32 cellular contexts compared by ENCODE assay signal in the genomic region with DNA sequence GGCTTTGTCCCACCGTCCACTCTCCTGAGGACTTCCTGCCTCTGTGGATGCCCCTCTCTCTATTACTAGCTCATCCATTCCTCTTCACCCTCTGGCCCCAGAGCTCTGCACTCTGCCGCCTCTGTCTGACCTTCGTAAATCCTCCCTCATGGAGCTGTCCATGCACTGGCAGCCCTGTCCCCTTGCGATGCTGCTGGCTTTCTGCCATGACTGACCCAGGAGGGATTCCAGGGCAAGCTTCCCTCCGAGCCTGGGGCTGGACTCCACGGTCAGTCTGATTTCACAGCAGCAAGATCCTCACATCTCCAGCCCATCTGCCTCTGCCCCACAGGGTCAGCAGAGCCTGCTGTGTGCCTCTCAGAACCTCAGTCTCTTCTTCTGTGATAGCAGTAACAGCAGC. TPM values are rescaled to one million over a fixed set of nuclear protein-coding genes. Genes with fewer than 3 reads are reported as not detected.
DNase-seq lines count a peak whose midpoint lies in the region; ATAC-seq, FAIRE-seq and TF ChIP-seq lines count a peak whose summit lies in the region.
"Had no signal": no experiment of that assay in that cellular context is flagged by ENCODE, and none has a peak within 500 bp of the region (broad histone marks: within the 10 kb centered on the region; RNA-seq: fewer than 3 reads in every experiment).

No MANE protein-coding gene starts in this region.

- H3K27ac Mint-ChIP-seq in IgD-negative memory B cell (peak overlapping the region; percentile 90 to 99 (median 99)), WTC11 (peak overlapping the region; percentile 61), neural crest cell (ENCODE audit: unreplicated experiment) (peak overlapping the region; percentile 16)
- H3K27ac Mint-ChIP-seq: activated naive CD4-positive, alpha-beta T cell treated with anti-CD3 and anti-CD28 coated beads for 36 hours; effector memory CD8-positive, alpha-beta T cell; neural progenitor cell had no signal

- H3K4me1 Mint-ChIP-seq in IgD-negative memory B cell (peaks cover 49 to 60% (median 50%) of the 10 kb centered on the region in 3 donors), WTC11 (no peaks in the 10 kb centered on the region), neural crest cell (peaks cover 10% of the 10 kb centered on the region)

- no peaks in the 10 kb centered on the region for H3K9me3 ChIP-seq in uterus
- H3K9me3 ChIP-seq: adrenal gland, heart left ventricle, sigmoid colon, testis, vagina had no signal

- H3K4me3 Mint-ChIP-seq in IgD-negative memory B cell: peak overlapping the region; percentile 90 to 98 (median 93)
- no peak overlapping the region for H3K4me3 Mint-ChIP-seq in WTC11
- H3K4me3 Mint-ChIP-seq in neural crest cell: no peak overlapping the region
- H3K4me3 Mint-ChIP-seq: activated naive CD4-positive, alpha-beta T cell treated with anti-CD3 and anti-CD28 coated beads for 36 hours; effector memory CD8-positive, alpha-beta T cell; neural progenitor cell had no signal

- intact Hi-C loops in uterus (cut with DNase I; ENCODE audit: low total_unique reads): no loop called here

- no peak for TF ChIP-seq CTCF in GM06990 (IDR thresholded peaks at IDR 0.05; ENCODE audit: insufficient read depth, low read length, poor library complexity, severe bottlenecking)
- TF ChIP-seq CTCF in WTC11 (IDR thresholded peaks at IDR 0.05): no peak
- TF ChIP-seq CTCF in neural crest cell (conservative IDR thresholded peaks at IDR 0.05): no peak
- no peak for TF ChIP-seq CTCF in uterus (IDR thresholded peaks at IDR 0.05)

- H3K27me3 ChIP-seq in GM06990 (replicated peaks; ENCODE audit: control insufficient read depth, insufficient read depth, low read length): no peaks in the 10 kb centered on the region
- H3K27me3 ChIP-seq in uterus: no peaks in the 10 kb centered on the region
- H3K27me3 ChIP-seq: neural progenitor cell, testis, vagina had no signal

- H3K36me3 ChIP-seq in GM06990 (ENCODE audit: control insufficient read depth, insufficient read depth, low read length): peaks cover 3% of the 10 kb centered on the region
- H3K36me3 ChIP-seq in uterus: no peaks in the 10 kb centered on the region
- H3K36me3 ChIP-seq: adrenal gland, heart left ventricle, neural progenitor cell, sigmoid colon, vagina had no signal

- H3K27ac ChIP-seq in uterus: no peak overlapping the region
- H3K27ac ChIP-seq: adrenal gland, coronary artery, heart left ventricle, neural progenitor cell, sigmoid colon, testis, vagina had no signal

- POLR2A ChIA-PET in WTC11 (lab: Charles Lee): no interaction called here
- POLR2A ChIA-PET in HEK293T (lab: Yijun Ruan, JAX): no interaction called here

- CTCF ChIA-PET in WTC11 (lab: Charles Lee): interaction anchor here (1.8 to 2.0 kb wide), 3 partner anchors 92 to 235 kb away, joined by 5 to 6 read pairs (median 6); no protein-coding TSS in a partner anchor
- CTCF ChIA-PET in HEK293T (lab: Yijun Ruan, JAX): no interaction called here

- FAIRE-seq in H54 (lab: Jason Lieb, UNC): no peak
- FAIRE-seq: RCC 7860 had no signal

- ATAC-seq in WTC11: no peak
- ATAC-seq: activated CD4-positive, CD25-positive, alpha-beta regulatory T cell treated with anti-CD3 and anti-CD28 coated beads, Interleukin-2, amount 50 U/mL, for 24 hours had no signal

- TF ChIP-seq POLR2A in H54 (IDR thresholded peaks at IDR 0.05; ENCODE audit: low read depth, low read length): no peak
- TF ChIP-seq POLR2A in uterus (IDR thresholded peaks at IDR 0.05): no peak

- H3K4me3 ChIP-seq in GM06990 (replicated peaks; ENCODE audit: low read depth, low read length): peak overlapping the region; percentile 85
- H3K4me3 ChIP-seq in uterus: no peak overlapping the region
- H3K4me3 ChIP-seq: adrenal gland, coronary artery, heart left ventricle, lung, neural progenitor cell, sigmoid colon, testis, vagina had no signal

- H3K36me3 Mint-ChIP-seq in IgD-negative memory B cell (no peaks in the 10 kb centered on the region), WTC11 (no peaks in the 10 kb centered on the region), neural crest cell (ENCODE audit: low read depth) (no peaks in the 10 kb centered on the region)
- H3K36me3 Mint-ChIP-seq: neural progenitor cell had no signal

- H3K4me1 ChIP-seq in uterus: no peaks in the 10 kb centered on the region
- H3K4me1 ChIP-seq: neural progenitor cell, sigmoid colon, testis had no signal

- H3K9me3 Mint-ChIP-seq in IgD-negative memory B cell: no peaks in the 10 kb centered on the region
- H3K9me3 Mint-ChIP-seq in WTC11: no peaks in the 10 kb centered on the region
- no peaks in the 10 kb centered on the region for H3K9me3 Mint-ChIP-seq in neural crest cell
- H3K9me3 Mint-ChIP-seq: activated naive CD4-positive, alpha-beta T cell treated with anti-CD3 and anti-CD28 coated beads for 36 hours; effector memory CD8-positive, alpha-beta T cell; neural progenitor cell had no signal

- DNase-seq in GM06990 (ENCODE audit: extremely low read depth, insufficient read length) (no peak), WTC11 (ENCODE audit: low spot score) (no peak), neural crest cell (ENCODE audit: low read depth, low spot score) (no peak), D341Med (ENCODE audit: low spot score) (no peak), H54 (ENCODE audit: insufficient read length, low spot score) (no peak), HEK293T (ENCODE audit: extremely low spot score) (no peak), uterus (no peak)
- DNase-seq: activated CD4-positive, alpha-beta T cell treated with anti-CD3 and anti-CD28 coated beads, Interleukin-2, amount 50 U/mL, for 48 hours; activated naive CD4-positive, alpha-beta T cell treated with anti-CD3 and anti-CD28 coated beads for 36 hours; adrenal gland; effector memory CD8-positive, alpha-beta T cell; EL; Karpas-422; NCI-H1436; NCI-H2107; NCI-H446 treated with DMSO at 0.1 percent for 48 hours; NK-92 treated with Interleukin-12 subunit alpha and Interleukin-12 subunit beta, amount 100 ng/mL, for 24 hours; sigmoid colon; stimulated activated CD4-positive, alpha-beta T cell treated with anti-CD3 and anti-CD28 coated beads, Interleukin-15, amount 100 ng/mL, for 24 hours; stimulated activated naive CD4-positive, alpha-beta T cell treated with Interleukin-2 at 50 U/mL for 16 hours; T-helper 1 cell; testis had no signal

- H3K27me3 Mint-ChIP-seq in IgD-negative memory B cell (peaks cover 3% of the 10 kb centered on the region), WTC11 (ENCODE audit: low read depth) (no peaks in the 10 kb centered on the region), neural crest cell (ENCODE audit: low read depth) (no peaks in the 10 kb centered on the region)

TF ChIP-seq in WTC11, 78 proteins besides CTCF, POLR2A, EP300 and RAD21:
- TF ChIP-seq NFATC4 (CRISPR knock-in tag; IDR thresholded peaks at IDR 0.05): no peak
- TF ChIP-seq OVOL2 (CRISPR knock-in tag; IDR thresholded peaks at IDR 0.05; ENCODE audit: borderline replicate concordance): no peak
TF ChIP-seq in WTC11: peak in this region for 0.

TF ChIP-seq in HEK293T, 16 proteins besides CTCF, POLR2A, EP300 and RAD21:
- TF ChIP-seq ELF4 (IDR thresholded peaks at IDR 0.05): no peak
- TF ChIP-seq BHLHE40 (IDR thresholded peaks at IDR 0.05; ENCODE audit: borderline replicate concordance): no peak
- TF ChIP-seq L3MBTL2 (conservative IDR thresholded peaks at IDR 0.05): no peak
- TF ChIP-seq CTBP1 (IDR thresholded peaks at IDR 0.05; ENCODE audit: borderline replicate concordance): no peak
- no peak for TF ChIP-seq FOXK2 (IDR thresholded peaks at IDR 0.05)
- no peak for TF ChIP-seq TARDBP (IDR thresholded peaks at IDR 0.05)
- TF ChIP-seq ZNF384 (IDR thresholded peaks at IDR 0.05): no peak
- TF ChIP-seq FOXA1 (IDR thresholded peaks at IDR 0.05): no peak
- TF ChIP-seq SP1 (IDR thresholded peaks at IDR 0.05): no peak
- no peak for TF ChIP-seq NFRKB (IDR thresholded peaks at IDR 0.05)
- no peak for TF ChIP-seq SUZ12 (IDR thresholded peaks at IDR 0.05)
- TF ChIP-seq HDGF (IDR thresholded peaks at IDR 0.05; ENCODE audit: borderline replicate concordance): no peak
- no peak for TF ChIP-seq FOXM1 (IDR thresholded peaks at IDR 0.05; ENCODE audit: borderline replicate concordance)
- TF ChIP-seq LEF1 (IDR thresholded peaks at IDR 0.05; ENCODE audit: borderline replicate concordance): no peak
- no peak for TF ChIP-seq ARNT (IDR thresholded peaks at IDR 0.05)
- no peak for TF ChIP-seq PKNOX1 (IDR thresholded peaks at IDR 0.05)

RNA-seq across cellular contexts. Expression of gene CBFA2T3, which starts 4.7 kb away (rescaled TPM):
- polyA plus RNA-seq in IgD-negative memory B cell: 38.8 TPM
- 1.9 to 2.8 TPM (median 2.6 TPM) in 3 replicates for total RNA-seq in WTC11 (2021)
- 3.6 and 4.6 TPM in 2 replicates for total RNA-seq in neural crest cell
- 10 to 100 TPM in 1 of 4 donors, 1 to 10 TPM in 1, under 1 TPM in 2; under 0.01 to 12.1 (median 3.1) TPM for total RNA-seq in uterus
- total RNA-seq: activated naive CD4-positive, alpha-beta T cell treated with anti-CD3 and anti-CD28 coated beads for 36 hours; fibroblast of villous mesenchyme; HT1080 had no signal

Comparison
In these comparisons a context has a peak if more than half of its experiments do, and no peak if none do; other contexts are left out.
1. H3K27ac Mint-ChIP-seq: peak in every context shown above with its lines; median percentile 99 in IgD-negative memory B cell; 61 in WTC11; 16 in neural crest cell.
2. H3K4me3 Mint-ChIP-seq: peak in IgD-negative memory B cell (4 of 4); none in WTC11 (single experiment) and neural crest cell (single experiment).